In the genomic region with DNA sequence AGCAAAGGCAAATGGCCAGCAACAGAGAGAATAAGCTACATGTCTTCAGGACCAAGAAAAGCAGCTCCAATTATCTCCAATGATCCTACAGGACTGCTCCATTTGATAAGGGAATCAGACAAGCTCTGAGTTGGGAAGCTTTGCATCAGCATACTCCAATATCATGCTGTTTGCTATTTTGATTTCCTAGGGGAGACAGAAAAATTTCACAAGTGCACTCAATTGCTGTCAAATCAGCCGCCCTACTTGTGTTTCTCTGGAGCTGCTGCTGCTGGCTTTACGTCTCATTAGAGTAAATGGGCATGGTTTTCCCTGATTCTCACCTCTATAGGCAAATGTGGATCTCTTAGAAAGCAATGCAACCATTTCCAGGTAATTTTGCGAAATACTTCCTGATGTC, we compare ENCODE assay signal across 33 cellular contexts.
"Had no signal": no experiment of that assay in that cellular context is flagged by ENCODE, and none has a peak within 500 bp of the region (broad histone marks: within the 10 kb centered on the region; RNA-seq: fewer than 3 reads in every experiment).

No MANE protein-coding gene starts in this region.

- ATAC-seq: activated CD4-positive, CD25-positive, alpha-beta regulatory T cell treated with anti-CD3 and anti-CD28 coated beads, Interleukin-2, amount 50 U/mL, for 24 hours; activated CD8-positive, alpha-beta T cell treated with anti-CD3 and anti-CD28 coated beads for 36 hours; activated naive CD8-positive, alpha-beta T cell treated with anti-CD3 and anti-CD28 coated beads, Interleukin-2, amount 50 U/mL, for 24 hours; activated T-cell treated with anti-CD3 and anti-CD28 coated beads, Interleukin-2, amount 50 U/mL, for 4 hours; body of pancreas; foreskin keratinocyte; gastrocnemius medialis; heart left ventricle; T-helper 17 cell had no signal

- H3K4me1 ChIP-seq: adrenal gland, colonic mucosa, esophagus squamous epithelium, foreskin keratinocyte, gastrocnemius medialis had no signal

- H3K4me3 ChIP-seq: adrenal gland, body of pancreas, cardiac muscle cell, colonic mucosa, esophagus squamous epithelium, gastrocnemius medialis, heart left ventricle had no signal

- FAIRE-seq: endometrium, endothelial cell of umbilical vein had no signal

- H3K36me3 ChIP-seq: adrenal gland, cardiac muscle cell, colonic mucosa, esophagus squamous epithelium, gastrocnemius medialis, heart left ventricle, WERI-Rb-1 had no signal

- H3K27ac ChIP-seq: adrenal gland, body of pancreas, cardiac muscle cell, colonic mucosa, epithelial cell of prostate, esophagus squamous epithelium, foreskin keratinocyte, gastrocnemius medialis, heart left ventricle, WERI-Rb-1 had no signal

- DNase-seq: activated B cell treated with CpG ODN at 0.5 μM for 24 hours; activated CD4-positive, alpha-beta T cell treated with anti-CD3 and anti-CD28 coated beads for 48 hours; activated CD4-positive, alpha-beta T cell treated with anti-CD3 and anti-CD28 coated beads, Interleukin-2, amount 50 U/mL, for 1 hour; activated CD4-positive, alpha-beta T cell treated with anti-CD3 and anti-CD28 coated beads, Interleukin-2, amount 50 U/mL, for 48 hours; activated CD8-positive, alpha-beta memory T cell treated with anti-CD3 and anti-CD28 coated beads for 24 hours; activated CD8-positive, alpha-beta T cell treated with anti-CD3 and anti-CD28 coated beads for 36 hours; activated effector memory CD4-positive, alpha-beta T cell treated with anti-CD3 and anti-CD28 coated beads, Interleukin-2, amount 50 U/mL, for 16 hours; activated naive CD4-positive, alpha-beta T cell treated with anti-CD3 and anti-CD28 coated beads for 36 hours; activated naive CD8-positive, alpha-beta T cell treated with anti-CD3 and anti-CD28 coated beads for 36 hours; activated naive CD8-positive, alpha-beta T cell treated with anti-CD3 and anti-CD28 coated beads, Interleukin-2, amount 50 U/mL, for 24 hours; activated T-cell treated with anti-CD3 and anti-CD28 coated beads, Interleukin-2, amount 50 U/mL, for 4 hours; adrenal gland; amygdala; aorta; body of pancreas; central memory CD4-positive, alpha-beta T cell; cerebellar nuclear complex; colonic mucosa; effector CD8-positive, alpha-beta T cell; esophagus squamous epithelium; foreskin keratinocyte; gastrocnemius medialis; glutamatergic neuron; heart left ventricle; T-helper 1 cell; T-helper 17 cell; T1000; WERI-Rb-1 had no signal

- H3K27me3 ChIP-seq: adrenal gland, body of pancreas, cardiac muscle cell, colonic mucosa, esophagus squamous epithelium, foreskin keratinocyte, gastrocnemius medialis, heart left ventricle had no signal

- H3K9me3 ChIP-seq: adrenal gland, body of pancreas, colonic mucosa, esophagus squamous epithelium, gastrocnemius medialis, heart left ventricle had no signal
